ENCODE assay signal across 8 cellular contexts in genomic region chr6:131199568-131200272, GRCh38.
DNase-seq lines count a peak whose midpoint lies in the region; ATAC-seq lines count a peak whose summit lies in the region.

No MANE protein-coding gene starts in this region.

- no peaks in the 10 kb centered on the region for H3K4me1 ChIP-seq in mucosa of rectum (ENCODE audit: control insufficient read depth in 2 of 2, insufficient read depth in 2 of 2, low read length in 2 of 2)

- no peak overlapping the region for H3K9ac ChIP-seq in mucosa of rectum (ENCODE audit: low read depth in 1 of 2, low read length in 2 of 2)

- H3K4me3 ChIP-seq in mucosa of rectum (ENCODE audit: low read length in 2 of 2), result peak overlapping the region in 1 of 2 donors; percentile 43

- no peaks in the 10 kb centered on the region for H3K27me3 ChIP-seq in mucosa of rectum (ENCODE audit: control insufficient read depth in 2 of 2, insufficient read depth in 2 of 2, low read length in 2 of 2)

- peaks cover 12% of the 10 kb centered on the region for H3K36me3 Mint-ChIP-seq in activated CD4-positive, alpha-beta T cell treated with anti-CD3 and anti-CD28 coated beads for 36 hours (ENCODE audit: low read depth)

- peaks cover 55% of the 10 kb centered on the region for H3K4me1 Mint-ChIP-seq in activated CD4-positive, alpha-beta T cell treated with anti-CD3 and anti-CD28 coated beads for 36 hours
- peaks cover 57% of the 10 kb centered on the region for H3K4me1 Mint-ChIP-seq in stimulated activated naive CD8-positive, alpha-beta T cell treated with anti-CD3 and anti-CD28 coated beads, Interleukin-15, amount 100 ng/mL, for 72 hours

- H3K9me3 ChIP-seq in mucosa of rectum (ENCODE audit: control insufficient read depth in 2 of 2, low read length in 2 of 2), result no peaks in the 10 kb centered on the region

- H3K4me3 Mint-ChIP-seq in activated CD4-positive, alpha-beta T cell treated with anti-CD3 and anti-CD28 coated beads for 36 hours, result peak overlapping the region; percentile 69
- H3K4me3 Mint-ChIP-seq in stimulated activated naive CD8-positive, alpha-beta T cell treated with anti-CD3 and anti-CD28 coated beads, Interleukin-15, amount 100 ng/mL, for 72 hours, result peak overlapping the region; percentile 80 to 88

- H3K27me3 Mint-ChIP-seq in activated CD4-positive, alpha-beta T cell treated with anti-CD3 and anti-CD28 coated beads for 36 hours, result no peaks in the 10 kb centered on the region
- no peaks in the 10 kb centered on the region for H3K27me3 Mint-ChIP-seq in stimulated activated naive CD8-positive, alpha-beta T cell treated with anti-CD3 and anti-CD28 coated beads, Interleukin-15, amount 100 ng/mL, for 72 hours

- DNase-seq in NK-92 treated with Interleukin-12 subunit alpha and Interleukin-12 subunit beta, amount 100 ng/mL, for 24 hours (lab: John Stamatoyannopoulos, UW), result peak; percentile 50
- DNase-seq in NK-92 (lab: John Stamatoyannopoulos, UW; ENCODE audit: unreplicated experiment) (no peak), NCI-H1105 (lab: John Stamatoyannopoulos, UW) (peak; percentile 30), dermis blood vessel endothelial cell (peak; percentile 81)
- DNase-seq in activated CD4-positive, alpha-beta T cell treated with anti-CD3 and anti-CD28 coated beads for 36 hours, result peak; percentile 79
- DNase-seq in stimulated activated naive CD8-positive, alpha-beta T cell treated with anti-CD3 and anti-CD28 coated beads, Interleukin-15, amount 100 ng/mL, for 72 hours, result peak; percentile 69 to 83

- CTCF ChIA-PET in activated CD4-positive, alpha-beta T cell treated with anti-CD3 and anti-CD28 coated beads for 36 hours (lab: Charles Lee), result interaction anchor here (0.6 to 3.4 kb wide), 14 partner anchors 9 to 1076 kb away, joined by 3 to 29 read pairs (median 4); no protein-coding TSS in a partner anchor

- ATAC-seq in HG02678 (IDR thresholded peaks at IDR 0.05; ENCODE audit: unreplicated experiment), result peak; percentile 100
- ATAC-seq in activated CD4-positive, alpha-beta T cell treated with anti-CD3 and anti-CD28 coated beads for 36 hours, result peak; percentile 94
- ATAC-seq in stimulated activated naive CD8-positive, alpha-beta T cell treated with anti-CD3 and anti-CD28 coated beads, Interleukin-15, amount 100 ng/mL, for 72 hours, result peak; percentile 99

- H3K27ac Mint-ChIP-seq in activated CD4-positive, alpha-beta T cell treated with anti-CD3 and anti-CD28 coated beads for 36 hours, result peak overlapping the region; percentile 90
- H3K27ac Mint-ChIP-seq in stimulated activated naive CD8-positive, alpha-beta T cell treated with anti-CD3 and anti-CD28 coated beads, Interleukin-15, amount 100 ng/mL, for 72 hours, result peak overlapping the region; percentile 90 to 91

- no peaks in the 10 kb centered on the region for H3K36me3 ChIP-seq in mucosa of rectum (ENCODE audit: control insufficient read depth in 2 of 2, insufficient read depth in 2 of 2, low read length in 2 of 2)

- peaks cover 3% of the 10 kb centered on the region for H3K9me3 Mint-ChIP-seq in activated CD4-positive, alpha-beta T cell treated with anti-CD3 and anti-CD28 coated beads for 36 hours (ENCODE audit: low read depth)
- H3K9me3 Mint-ChIP-seq in stimulated activated naive CD8-positive, alpha-beta T cell treated with anti-CD3 and anti-CD28 coated beads, Interleukin-15, amount 100 ng/mL, for 72 hours, result peaks cover 4 to 9% of the 10 kb centered on the region in 2 donors

- POLR2A ChIA-PET in activated CD4-positive, alpha-beta T cell treated with anti-CD3 and anti-CD28 coated beads for 36 hours (lab: Charles Lee), result no interaction called here

- H3K27ac ChIP-seq in mucosa of rectum (ENCODE audit: low read depth in 2 of 2, low read length in 2 of 2), result peak overlapping the region; percentile 28 to 65

- intact Hi-C loops in activated CD4-positive, alpha-beta T cell treated with anti-CD3 and anti-CD28 coated beads for 36 hours (cut with DNase I, micrococcal nuclease), result loop anchor here (1.0 to 10.0 kb wide), 6 partner anchors 83 to 429 kb away; partner anchors contain the start of gene MED23 (in 2 of the 2)
